ENCODE assay signal across 8 cellular contexts in the genomic region with DNA sequence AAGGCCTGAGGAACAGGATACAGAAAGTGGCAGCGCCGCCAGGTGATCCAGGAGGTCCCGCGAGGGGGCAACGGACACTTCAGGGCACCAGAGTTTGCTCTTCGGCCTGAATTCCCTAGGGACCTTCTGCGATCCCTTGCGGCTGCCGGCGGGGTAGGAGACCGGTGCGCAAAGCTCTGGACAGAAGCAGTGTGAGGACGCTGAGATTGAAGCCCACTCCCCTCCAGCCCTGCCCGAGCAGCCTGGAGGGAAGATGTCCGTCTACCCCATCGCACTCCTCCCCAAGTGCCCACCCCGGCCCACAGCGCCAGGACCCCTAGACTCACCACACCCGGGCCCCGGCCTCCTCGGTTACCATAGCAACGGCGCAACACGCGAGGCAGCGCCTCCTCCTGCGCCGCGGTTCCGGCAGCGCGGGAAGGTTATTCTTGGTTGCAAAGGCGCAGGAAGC. TPM values are rescaled to one million over a fixed set of nuclear protein-coding genes. Genes with fewer than 3 reads are reported as not detected.
DNase-seq lines count a peak whose midpoint lies in the region; ATAC-seq and TF ChIP-seq lines count a peak whose summit lies in the region.

Gene ANKRD45, minus strand, starts transcription at position 361 of the 451 bp plus-strand sequence. CDS start 10,433 bp downstream, outside the sequence.

- H3K27me3 ChIP-seq in GM06990 (replicated peaks; ENCODE audit: control insufficient read depth, insufficient read depth, low read length): no peaks in the 10 kb centered on the region

- TF ChIP-seq CTCF in GM06990 (IDR thresholded peaks at IDR 0.05; ENCODE audit: insufficient read depth, low read length, poor library complexity, severe bottlenecking): no peak
- TF ChIP-seq CTCF in coronary artery (IDR thresholded peaks at IDR 0.05): no peak

- peak within 1 kb of the TSS; percentile 11 for H3K4me3 ChIP-seq in GM06990 (replicated peaks; ENCODE audit: low read depth, low read length)
- H3K4me3 ChIP-seq in coronary artery: peak within 1 kb of the TSS; percentile 68

- DNase-seq in GM06990 (ENCODE audit: extremely low read depth, insufficient read length) (peak; percentile 25), NCI-H69 (lab: John Stamatoyannopoulos, UW) (peak; percentile 82), coronary artery (ENCODE audit: low spot score) (no peak), left kidney (ENCODE audit: low read depth, low spot score) (peak; percentile 95), substantia nigra (lab: John Stamatoyannopoulos, UW) (peak in 30 of 49 donors; percentile 0 to 50 (median 7)), CD1c-positive myeloid dendritic cell (ENCODE audit: extremely low spot score) (no peak), ureter (ENCODE audit: low spot score) (no peak)

- no peaks in the 10 kb centered on the region for H3K36me3 ChIP-seq in GM06990 (ENCODE audit: control insufficient read depth, insufficient read depth, low read length)

- no peak for ATAC-seq in GM19023 (IDR thresholded peaks at IDR 0.05; ENCODE audit: unreplicated experiment)

- H3K27ac ChIP-seq in coronary artery (no peak within 1 kb of the TSS), substantia nigra (ENCODE audit: low read depth, low read length, poor library complexity, severe bottlenecking) (no peak within 1 kb of the TSS)

RNA-seq across cellular contexts. Expression of gene ANKRD45, which starts in this region (rescaled TPM):
- total RNA-seq in ureter: 0.47 TPM

Comparison
In these comparisons a context has a peak if more than half of its experiments do, and no peak if none do; other contexts are left out.
1. DNase-seq: peak in GM06990 (single experiment), NCI-H69 (single experiment), left kidney (single experiment) and substantia nigra (30 of 49); none in coronary artery (single experiment), CD1c-positive myeloid dendritic cell (single experiment) and ureter (single experiment).